In genomic region chr1:10380594-10381275, GRCh38 we compare ENCODE assay signal across 12 cellular contexts. TPM values are rescaled to one million over a fixed set of nuclear protein-coding genes. Genes with fewer than 3 reads are reported as not detected.
A peak's percentile ranks its signal among the peaks of the same experiment; 100 is the strongest.
DNase-seq lines count a peak whose midpoint lies in the region; ATAC-seq and TF ChIP-seq lines count a peak whose summit lies in the region.
"Had no signal": no experiment of that assay in that cellular context is flagged by ENCODE, and none has a peak within 500 bp of the region (broad histone marks: within the 10 kb centered on the region; RNA-seq: fewer than 3 reads in every experiment).

No MANE protein-coding gene starts in this region.

- H3K36me3 ChIP-seq in hepatocyte (replicated peaks; ENCODE audit: insufficient read depth, low read depth), result no peaks in the 10 kb centered on the region
- peaks cover 8% of the 10 kb centered on the region for H3K36me3 ChIP-seq in thoracic aorta

- H3K27ac Mint-ChIP-seq in activated CD4-positive, alpha-beta T cell treated with anti-CD3 and anti-CD28 coated beads for 36 hours, result peak overlapping the region; percentile 61
- H3K27ac Mint-ChIP-seq in activated T-cell treated with anti-CD3 and anti-CD28 coated beads, Interleukin-2, amount 50 U/mL, for 24 hours, result no peak overlapping the region
- H3K27ac Mint-ChIP-seq: activated CD8-positive, alpha-beta T cell treated with anti-CD3 and anti-CD28 coated beads for 36 hours had no signal

- intact Hi-C loops in activated CD4-positive, alpha-beta T cell treated with anti-CD3 and anti-CD28 coated beads for 36 hours (cut with DNase I, micrococcal nuclease), result no loop called here

- no peaks in the 10 kb centered on the region for H3K79me2 ChIP-seq in hepatocyte

- no peaks in the 10 kb centered on the region for H4K20me1 ChIP-seq in hepatocyte (ENCODE audit: insufficient read depth, poor library complexity, severe bottlenecking)

- H3K36me3 Mint-ChIP-seq in activated CD4-positive, alpha-beta T cell treated with anti-CD3 and anti-CD28 coated beads for 36 hours (ENCODE audit: low read depth), result peaks cover 5% of the 10 kb centered on the region
- peaks cover 15% of the 10 kb centered on the region for H3K36me3 Mint-ChIP-seq in activated T-cell treated with anti-CD3 and anti-CD28 coated beads, Interleukin-2, amount 50 U/mL, for 24 hours (ENCODE audit: low read depth)

- H3K27ac ChIP-seq in angular gyrus (ENCODE audit: low read depth, low read length), result peak overlapping the region; percentile 54
- H3K27ac ChIP-seq in hepatocyte, result peak overlapping the region; percentile 51
- peak overlapping the region in 1 of 2 donors; percentile 7 for H3K27ac ChIP-seq in thoracic aorta
- H3K27ac ChIP-seq: Peyer's patch had no signal

- H3K27me3 ChIP-seq in hepatocyte (no peaks in the 10 kb centered on the region), thoracic aorta (replicated peaks; ENCODE audit: insufficient read depth) (no peaks in the 10 kb centered on the region)
- H3K27me3 ChIP-seq: Peyer's patch had no signal

- no peaks in the 10 kb centered on the region for H3K27me3 Mint-ChIP-seq in activated CD4-positive, alpha-beta T cell treated with anti-CD3 and anti-CD28 coated beads for 36 hours
- no peaks in the 10 kb centered on the region for H3K27me3 Mint-ChIP-seq in activated T-cell treated with anti-CD3 and anti-CD28 coated beads, Interleukin-2, amount 50 U/mL, for 24 hours
- H3K27me3 Mint-ChIP-seq: activated CD8-positive, alpha-beta T cell treated with anti-CD3 and anti-CD28 coated beads for 36 hours had no signal

- POLR2A ChIA-PET in activated CD4-positive, alpha-beta T cell treated with anti-CD3 and anti-CD28 coated beads for 36 hours (lab: Charles Lee), result interaction anchor here (0.6 kb wide), 1 partner anchor 105 kb away, joined by 7 read pairs; no protein-coding TSS in a partner anchor

- no peak overlapping the region for H3K4me3 Mint-ChIP-seq in activated CD4-positive, alpha-beta T cell treated with anti-CD3 and anti-CD28 coated beads for 36 hours
- H3K4me3 Mint-ChIP-seq in activated T-cell treated with anti-CD3 and anti-CD28 coated beads, Interleukin-2, amount 50 U/mL, for 24 hours, result no peak overlapping the region
- H3K4me3 Mint-ChIP-seq: activated CD8-positive, alpha-beta T cell treated with anti-CD3 and anti-CD28 coated beads for 36 hours had no signal

- CTCF ChIA-PET in activated CD4-positive, alpha-beta T cell treated with anti-CD3 and anti-CD28 coated beads for 36 hours (lab: Charles Lee), result no interaction called here

- H3K4me2 ChIP-seq in hepatocyte, result no peak overlapping the region

- 74% methylated on average over 5 of the region's 5 CpGs for WGBS in hepatocyte (ENCODE audit: low lambda C conversion rate, missing lambda C conversion rate)

- H3K9me3 ChIP-seq in hepatocyte (ENCODE audit: low read depth) (no peaks in the 10 kb centered on the region), thoracic aorta (no peaks in the 10 kb centered on the region)
- H3K9me3 ChIP-seq: Peyer's patch had no signal

- DNase-seq in activated CD4-positive, alpha-beta T cell treated with anti-CD3 and anti-CD28 coated beads for 36 hours, result no peak
- no peak for DNase-seq in activated CD4-positive, alpha-beta T cell treated with anti-CD3 and anti-CD28 coated beads for 1 hour
- DNase-seq in hepatocyte (ENCODE audit: low spot score) (peak; percentile 56), thoracic aorta (ENCODE audit: low spot score) (peak; percentile 12), NCI-H69 (lab: John Stamatoyannopoulos, UW) (no peak)
- DNase-seq in activated T-cell treated with anti-CD3 and anti-CD28 coated beads, Interleukin-2, amount 50 U/mL, for 24 hours, result no peak
- DNase-seq: activated CD8-positive, alpha-beta T cell treated with anti-CD3 and anti-CD28 coated beads for 36 hours; AML-193; NCI-H1105; Peyer's patch had no signal

- no peak for ATAC-seq in activated CD4-positive, alpha-beta T cell treated with anti-CD3 and anti-CD28 coated beads for 36 hours
- no peak for ATAC-seq in thoracic aorta (ENCODE audit: insufficient number of reproducible peaks, low FRiP score, low read depth)
- ATAC-seq in HG02840 (IDR thresholded peaks at IDR 0.05; ENCODE audit: low FRiP score, unreplicated experiment), result no peak
- ATAC-seq: activated CD8-positive, alpha-beta T cell treated with anti-CD3 and anti-CD28 coated beads for 36 hours had no signal

- no peaks in the 10 kb centered on the region for H3K4me1 Mint-ChIP-seq in activated CD4-positive, alpha-beta T cell treated with anti-CD3 and anti-CD28 coated beads for 36 hours
- H3K4me1 Mint-ChIP-seq in activated T-cell treated with anti-CD3 and anti-CD28 coated beads, Interleukin-2, amount 50 U/mL, for 24 hours (ENCODE audit: low read depth), result no peaks in the 10 kb centered on the region

- no peak for TF ChIP-seq CTCF in hepatocyte (IDR thresholded peaks at IDR 0.05; ENCODE audit: poor library complexity)
- TF ChIP-seq CTCF in thoracic aorta (IDR thresholded peaks at IDR 0.05), result no peak

- no peaks in the 10 kb centered on the region for H3K9me2 ChIP-seq in hepatocyte (replicated peaks; ENCODE audit: insufficient read depth)

- H3K4me1 ChIP-seq in hepatocyte (ENCODE audit: insufficient read depth) (no peaks in the 10 kb centered on the region), thoracic aorta (ENCODE audit: control insufficient read depth in 1 of 2, low read depth in 2 of 2) (peaks cover 0 to 7% of the 10 kb centered on the region in 2 donors)
- H3K4me1 ChIP-seq: Peyer's patch had no signal

- H3K9me3 Mint-ChIP-seq in activated CD4-positive, alpha-beta T cell treated with anti-CD3 and anti-CD28 coated beads for 36 hours (ENCODE audit: low read depth), result no peaks in the 10 kb centered on the region
- no peaks in the 10 kb centered on the region for H3K9me3 Mint-ChIP-seq in activated T-cell treated with anti-CD3 and anti-CD28 coated beads, Interleukin-2, amount 50 U/mL, for 24 hours
- H3K9me3 Mint-ChIP-seq: activated CD8-positive, alpha-beta T cell treated with anti-CD3 and anti-CD28 coated beads for 36 hours had no signal

- H3K4me3 ChIP-seq in hepatocyte (no peak overlapping the region), thoracic aorta (no peak overlapping the region)
- H3K4me3 ChIP-seq: Peyer's patch had no signal

- no peak overlapping the region for H2AFZ ChIP-seq in hepatocyte

RNA-seq across cellular contexts. Expression of gene PGD, which starts 18.1 kb away (rescaled TPM):
- total RNA-seq in activated CD4-positive, alpha-beta T cell treated with anti-CD3 and anti-CD28 coated beads for 36 hours, result 10 to 100 TPM; 91.6 to 93.7 TPM
- 86.8 and 103 TPM in 2 replicates for total RNA-seq in hepatocyte
- 98.7 and 103 TPM in 2 replicates for polyA plus RNA-seq in hepatocyte
- 10 to 100 TPM; 48.9 to 63.6 TPM for total RNA-seq in thoracic aorta

RNA-seq across cellular contexts. Expression of gene CENPS, which starts 49.5 kb away (rescaled TPM):
- total RNA-seq in activated CD4-positive, alpha-beta T cell treated with anti-CD3 and anti-CD28 coated beads for 36 hours, result 10 to 100 TPM; 18.1 to 22.8 TPM
- total RNA-seq in hepatocyte (8.8 and 11.8 TPM in 2 replicates), thoracic aorta (10 to 100 TPM in 1 of 2 donors, 1 to 10 TPM in 1; 6.4 to 10.4 TPM)
- polyA plus RNA-seq in hepatocyte, result 20.7 and 21.1 TPM in 2 replicates

Comparison
In these comparisons a context has a peak if more than half of its experiments do, and no peak if none do; other contexts are left out.
1. DNase-seq: peak in hepatocyte (single experiment) and thoracic aorta (single experiment); none in activated CD4-positive, alpha-beta T cell treated with anti-CD3 and anti-CD28 coated beads for 36 hours (single experiment), activated CD4-positive, alpha-beta T cell treated with anti-CD3 and anti-CD28 coated beads for 1 hour (single experiment), NCI-H69 (single experiment) and activated T-cell treated with anti-CD3 and anti-CD28 coated beads, Interleukin-2, amount 50 U/mL, for 24 hours (single experiment).